8 cellular contexts compared by ENCODE assay signal in the genomic region with DNA sequence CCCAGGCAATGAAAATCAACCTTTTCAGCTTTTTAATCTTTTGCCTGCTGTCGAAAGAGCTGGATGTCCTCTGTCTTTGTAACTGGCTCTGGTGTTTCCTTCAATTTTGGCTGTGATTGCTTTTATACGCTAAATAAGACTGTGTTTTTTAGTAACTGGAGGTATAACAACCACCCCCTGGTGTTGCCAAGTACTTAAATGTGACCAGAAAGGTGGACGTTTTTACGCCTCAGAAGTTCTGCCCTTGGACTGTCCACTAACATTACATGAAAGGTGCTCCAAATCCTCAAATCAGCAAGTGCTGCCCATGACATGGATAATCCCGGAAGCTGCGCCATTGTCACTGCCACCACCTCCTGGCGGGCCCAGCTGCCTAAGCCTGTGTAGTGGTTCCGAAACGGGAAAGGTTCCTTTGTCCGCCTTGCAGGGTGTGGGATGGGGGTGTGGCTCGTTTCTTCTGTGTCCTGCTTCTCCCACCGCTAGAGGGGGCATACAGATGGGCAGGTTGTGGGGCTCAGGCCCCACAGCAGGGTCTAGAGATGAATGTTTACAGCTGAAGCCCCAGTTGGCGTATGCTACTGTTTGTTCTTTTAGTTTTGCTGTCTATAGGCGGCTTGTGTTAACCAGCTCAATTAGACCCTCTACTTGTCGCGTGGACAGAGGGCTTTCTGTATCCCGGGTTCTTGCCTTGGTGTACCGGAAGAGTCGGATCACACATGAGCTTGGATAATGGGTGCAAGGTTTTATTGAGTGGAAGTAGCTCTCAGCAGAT.
DNase-seq lines count a peak whose midpoint lies in the region; ATAC-seq and TF ChIP-seq lines count a peak whose summit lies in the region.

No MANE protein-coding gene starts in this region.

- H3K36me3 Mint-ChIP-seq in MCF 10A (ENCODE audit: insufficient read depth, unreplicated experiment), result no peaks in the 10 kb centered on the region
- H3K36me3 Mint-ChIP-seq in endodermal cell (ENCODE audit: low read depth), result no peaks in the 10 kb centered on the region
- H3K36me3 Mint-ChIP-seq in progenitor cell of endocrine pancreas (ENCODE audit: insufficient read depth), result no peaks in the 10 kb centered on the region

- H3K4me3 Mint-ChIP-seq in MCF 10A (ENCODE audit: unreplicated experiment) (no peak overlapping the region), endodermal cell (no peak overlapping the region), progenitor cell of endocrine pancreas (ENCODE audit: low read depth) (no peak overlapping the region)

- no peak for TF ChIP-seq POLR2A in breast epithelium (IDR thresholded peaks at IDR 0.05)

- no peak overlapping the region for H3K4me3 ChIP-seq in breast epithelium
- H3K4me3 ChIP-seq in endodermal cell (ENCODE audit: low read length), result no peak overlapping the region

- H3K4me1 ChIP-seq in breast epithelium (no peaks in the 10 kb centered on the region), endodermal cell (ENCODE audit: control insufficient read depth, insufficient read depth, low read length) (no peaks in the 10 kb centered on the region)

- CTCF ChIA-PET in MCF 10A (lab: Yijun Ruan, JAX), result interaction anchor here (0.6 to 4.5 kb wide), 8 partner anchors 13 to 988 kb away, joined by 3 to 26 read pairs (median 5); no protein-coding TSS in a partner anchor

- H3K27ac Mint-ChIP-seq in MCF 10A (ENCODE audit: low read depth, unreplicated experiment) (no peak overlapping the region), endodermal cell (no peak overlapping the region), progenitor cell of endocrine pancreas (no peak overlapping the region)

- H3K27me3 ChIP-seq in breast epithelium, result peaks cover 0 to 7% of the 10 kb centered on the region in 2 donors
- H3K27me3 ChIP-seq in endodermal cell (ENCODE audit: control insufficient read depth, insufficient read depth, low read length, poor library complexity, severe bottlenecking), result no peaks in the 10 kb centered on the region

- WGBS in endodermal cell (ENCODE audit: insufficient coverage in 1 of 2, insufficient read length in 1 of 2), 2 experiments, result 68 to 74% methylated on average over 9 to 19 of the region's 19 CpGs

- H3K27me3 Mint-ChIP-seq in MCF 10A (ENCODE audit: insufficient read depth, unreplicated experiment) (peaks cover 11% of the 10 kb centered on the region), endodermal cell (ENCODE audit: insufficient read depth) (peaks cover 2% of the 10 kb centered on the region), progenitor cell of endocrine pancreas (peaks cover 8% of the 10 kb centered on the region)

- intact Hi-C loops in MCF 10A (cut with micrococcal nuclease), result loop anchor here (2.0 to 5.0 kb wide), 3 partner anchors 200 to 453 kb away; partner anchors contain the start of genes HIRA, MRPL40 and SLC25A1
- intact Hi-C loops in breast epithelium (cut with DNase I; ENCODE audit: low total_unique reads), result loop anchor here (10.0 kb wide), 1 partner anchor 677 kb away; no protein-coding TSS in a partner anchor

- H3K36me3 ChIP-seq in breast epithelium (no peaks in the 10 kb centered on the region), endodermal cell (ENCODE audit: control insufficient read depth, insufficient read depth, low read length) (no peaks in the 10 kb centered on the region)

- H3K4me1 Mint-ChIP-seq in MCF 10A (ENCODE audit: insufficient read depth, unreplicated experiment) (peaks cover 6% of the 10 kb centered on the region), endodermal cell (peaks cover 4% of the 10 kb centered on the region), progenitor cell of endocrine pancreas (ENCODE audit: low read depth) (no peaks in the 10 kb centered on the region)

- H3K9me3 Mint-ChIP-seq in MCF 10A (ENCODE audit: unreplicated experiment), result no peaks in the 10 kb centered on the region
- H3K9me3 Mint-ChIP-seq in endodermal cell, result no peaks in the 10 kb centered on the region
- H3K9me3 Mint-ChIP-seq in progenitor cell of endocrine pancreas (ENCODE audit: low read depth), result no peaks in the 10 kb centered on the region

- DNase-seq in MCF 10A (ENCODE audit: unreplicated experiment), result peak; percentile 30
- DNase-seq in breast epithelium (ENCODE audit: low spot score in 2 of 2), result no peak
- DNase-seq in NCI-H69 (lab: John Stamatoyannopoulos, UW), result peak; percentile 72
- DNase-seq in endodermal cell, result peak; percentile 89
- DNase-seq in progenitor cell of endocrine pancreas (ENCODE audit: low spot score, unreplicated experiment), result no peak
- no peak for DNase-seq in KG1 (lab: John Stamatoyannopoulos, UW)

- no peaks in the 10 kb centered on the region for H3K9me3 ChIP-seq in breast epithelium
- H3K9me3 ChIP-seq in endodermal cell (ENCODE audit: control insufficient read depth, low read length), result no peaks in the 10 kb centered on the region

- POLR2A ChIA-PET in MCF 10A (lab: Yijun Ruan, JAX), result interaction anchor here (0.6 kb wide), 1 partner anchor 134 kb away, joined by 3 read pairs; no protein-coding TSS in a partner anchor

- H3K9ac ChIP-seq in endodermal cell (ENCODE audit: extremely low read depth, low read length, poor library complexity, severe bottlenecking), result no peak overlapping the region

- ATAC-seq in HG03039 (IDR thresholded peaks at IDR 0.05; ENCODE audit: unreplicated experiment), result no peak
- no peak for ATAC-seq in GM19351 (IDR thresholded peaks at IDR 0.05; ENCODE audit: unreplicated experiment)

- BruUV-seq in MCF 10A (replicated peaks; lab: Mats Ljungman, UMichigan), result no TSS peak

- no peak overlapping the region for H3K27ac ChIP-seq in breast epithelium
- no peak overlapping the region for H3K27ac ChIP-seq in endodermal cell (ENCODE audit: low read depth, low read length)

- TF ChIP-seq CTCF in MCF 10A (IDR thresholded peaks at IDR 0.05; ENCODE audit: unreplicated experiment) (no peak), breast epithelium (IDR thresholded peaks at IDR 0.05) (peak in 1 of 3 donors; percentile 28), endodermal cell (conservative IDR thresholded peaks at IDR 0.05) (peak; percentile 76), progenitor cell of endocrine pancreas (IDR thresholded peaks at IDR 0.05; ENCODE audit: unreplicated experiment) (peak; percentile 53)

Comparison
In these comparisons a context has a peak if more than half of its experiments do, and no peak if none do; other contexts are left out.
1. DNase-seq: peak in MCF 10A (single experiment), NCI-H69 (single experiment) and endodermal cell (single experiment); none in breast epithelium (0 of 2), progenitor cell of endocrine pancreas (single experiment) and KG1 (single experiment).